ENCODE assay signal across 31 cellular contexts in genomic region chr1:78096976-78097375, GRCh38. TPM values are rescaled to one million over a fixed set of nuclear protein-coding genes. Genes with fewer than 3 reads are reported as not detected.
DNase-seq lines count a peak whose midpoint lies in the region; ATAC-seq, FAIRE-seq and TF ChIP-seq lines count a peak whose summit lies in the region.
"Had no signal": no experiment of that assay in that cellular context is flagged by ENCODE, and none has a peak within 500 bp of the region (broad histone marks: within the 10 kb centered on the region; RNA-seq: fewer than 3 reads in every experiment).

No MANE protein-coding gene starts in this region.

- no peak for ATAC-seq in pancreas
- ATAC-seq: lower lobe of right lung; naive thymus-derived CD4-positive, alpha-beta T cell had no signal

- FAIRE-seq in GM19239 (lab: Jason Lieb, UNC) = no peak
- no peak for FAIRE-seq in pancreas (lab: Jason Lieb, UNC)
- FAIRE-seq: D721Med, endometrium, islet of Langerhans had no signal

- H3K4me2 ChIP-seq in osteoblast (ENCODE audit: insufficient read depth, low read length) = no peak overlapping the region
- H3K4me2 ChIP-seq: hepatocyte had no signal

- H3K9me3 ChIP-seq in ascending aorta (no peaks in the 10 kb centered on the region), osteoblast (ENCODE audit: low read depth, low read length) (no peaks in the 10 kb centered on the region), tibial nerve (no peaks in the 10 kb centered on the region), pancreas (no peaks in the 10 kb centered on the region)
- H3K9me3 ChIP-seq: colonic mucosa, lower lobe of right lung, Peyer's patch, sigmoid colon, thoracic aorta had no signal

- DNase-seq in EH (ENCODE audit: low read depth) (peak; percentile 34), ascending aorta (ENCODE audit: low spot score in 2 of 2) (no peak), fibroblast of pulmonary artery (ENCODE audit: low read depth) (peak; percentile 83), osteoblast (ENCODE audit: insufficient read length, low spot score, missing footprints) (peak; percentile 27), GM19239 (ENCODE audit: insufficient read length, low spot score) (no peak), GM20000 (ENCODE audit: low spot score) (no peak), tibial nerve (ENCODE audit: low spot score in 2 of 2) (no peak), pancreas (no peak)
- DNase-seq: activated B cell treated with CpG ODN at 0.5 μM for 24 hours; activated CD4-positive, alpha-beta T cell treated with anti-CD3 and anti-CD28 coated beads, Interleukin-2, amount 50 U/mL, for 48 hours; activated CD8-positive, alpha-beta memory T cell treated with anti-CD3 and anti-CD28 coated beads, Interleukin-2, amount 50 U/mL, for 48 hours; colonic mucosa; EL; GOT3; lower lobe of right lung; naive thymus-derived CD4-positive, alpha-beta T cell; NCI-H1436 treated with DMSO at 0.1 percent for 48 hours; NCI-H2171; NCI-H524 treated with DMSO at 0.1 percent for 48 hours; occipital lobe; Peyer's patch; sigmoid colon; stimulated activated CD4-positive, alpha-beta T cell treated with anti-CD3 and anti-CD28 coated beads, Interleukin-1b, Interleukin-23, amount 100 ng/mL, for 48 hours; T1000 had no signal

- H3K79me2 ChIP-seq in osteoblast (ENCODE audit: insufficient read depth, low read length) = no peaks in the 10 kb centered on the region
- H3K79me2 ChIP-seq: hepatocyte had no signal

- TF ChIP-seq POLR2A in tibial nerve (IDR thresholded peaks at IDR 0.05) = no peak

- H3K27me3 ChIP-seq in ascending aorta (no peaks in the 10 kb centered on the region), osteoblast (ENCODE audit: insufficient read depth, low read length) (no peaks in the 10 kb centered on the region), tibial nerve (no peaks in the 10 kb centered on the region), pancreas (no peaks in the 10 kb centered on the region)
- H3K27me3 ChIP-seq: colonic mucosa, hepatocyte, Peyer's patch, sigmoid colon had no signal

- H3K27ac ChIP-seq in ascending aorta (peak overlapping the region; percentile 9 to 34), osteoblast (ENCODE audit: low read depth, low read length) (peak overlapping the region; percentile 73), tibial nerve (peak overlapping the region in 2 of 4 donors; percentile 35 to 45), pancreas (no peak overlapping the region)
- H3K27ac ChIP-seq: C4-2B, colonic mucosa, hepatocyte, HL-60, lower lobe of right lung, Peyer's patch, thoracic aorta had no signal

- no peaks in the 10 kb centered on the region for H3K36me3 ChIP-seq in ascending aorta
- H3K36me3 ChIP-seq in osteoblast (ENCODE audit: insufficient read depth, low read length) = no peaks in the 10 kb centered on the region
- no peaks in the 10 kb centered on the region for H3K36me3 ChIP-seq in tibial nerve
- H3K36me3 ChIP-seq in pancreas = no peaks in the 10 kb centered on the region
- H3K36me3 ChIP-seq: colonic mucosa, lower lobe of right lung, Peyer's patch, sigmoid colon, thoracic aorta had no signal

- H4K20me1 ChIP-seq in osteoblast (ENCODE audit: insufficient read depth, low read length) = no peaks in the 10 kb centered on the region

- H3K4me1 ChIP-seq in ascending aorta (peaks cover 0 to 19% of the 10 kb centered on the region in 2 donors), osteoblast (ENCODE audit: insufficient read depth, low read length) (peaks cover 44% of the 10 kb centered on the region), tibial nerve (peaks cover 0 to 27% (median 4%) of the 10 kb centered on the region in 4 donors), pancreas (peaks cover 3 to 10% (median 5%) of the 10 kb centered on the region in 3 donors)
- H3K4me1 ChIP-seq: colonic mucosa, Peyer's patch had no signal

- no peak for TF ChIP-seq CTCF in ascending aorta (IDR thresholded peaks at IDR 0.05)
- TF ChIP-seq CTCF in fibroblast of pulmonary artery (IDR thresholded peaks at IDR 0.05; ENCODE audit: low read length, missing control alignments) = no peak
- TF ChIP-seq CTCF in osteoblast (IDR thresholded peaks at IDR 0.05; ENCODE audit: extremely low read depth, low read depth, low read length) = no peak
- TF ChIP-seq CTCF in GM20000 (IDR thresholded peaks at IDR 0.05; ENCODE audit: extremely low read depth, missing control alignments) = no peak
- TF ChIP-seq CTCF in tibial nerve (IDR thresholded peaks at IDR 0.05) = no peak
- no peak for TF ChIP-seq CTCF in pancreas (IDR thresholded peaks at IDR 0.05)

- no peak for TF ChIP-seq EP300 in tibial nerve (IDR thresholded peaks at IDR 0.05)

- WGBS in tibial nerve, 2 donors = 27 to 50% methylated on average over 1 of the region's 1 CpG
- 83 to 89% methylated on average over 1 of the region's 1 CpG for whole genome bisulfite sequencing in pancreas, 2 donors

- H2AFZ ChIP-seq in osteoblast (ENCODE audit: low read length) = no peak overlapping the region
- H2AFZ ChIP-seq: hepatocyte had no signal

- intact Hi-C loops in ascending aorta (cut with DNase I) (no loop called here), pancreas (cut with DNase I) (no loop called here)

- H3K4me3 ChIP-seq in ascending aorta (no peak overlapping the region), fibroblast of pulmonary artery (replicated peaks; ENCODE audit: low read depth, low read length) (no peak overlapping the region), osteoblast (ENCODE audit: insufficient read depth, low read length) (no peak overlapping the region), tibial nerve (no peak overlapping the region), pancreas (no peak overlapping the region)
- H3K4me3 ChIP-seq: colonic mucosa, hepatocyte, lower lobe of right lung, Peyer's patch, sigmoid colon, thoracic aorta had no signal

RNA-seq across cellular contexts. Expression of gene GIPC2, which starts 51.2 kb away (rescaled TPM):
- total RNA-seq in ascending aorta = 0.64 TPM
- 0.29 and 0.36 TPM in 2 replicates for total RNA-seq in osteoblast
- total RNA-seq in tibial nerve = 1 to 10 TPM; 2.1 to 6.9 (median 3.7) TPM
- 10 to 100 TPM; 10.8 to 22.1 (median 14.4) TPM for total RNA-seq in pancreas
- 1 to 10 TPM; 6.3 to 8.1 TPM for polyA plus RNA-seq in pancreas
- total RNA-seq: activated B cell treated with CpG ODN at 0.5 μM for 24 hours had no signal

Comparison
In these comparisons a context has a peak if more than half of its experiments do, and no peak if none do; other contexts are left out.
1. DNase-seq: peak in EH (single experiment), fibroblast of pulmonary artery (single experiment) and osteoblast (single experiment); none in ascending aorta (0 of 2), GM19239 (single experiment), GM20000 (single experiment), tibial nerve (0 of 2) and pancreas (0 of 6).
2. H3K27ac ChIP-seq: peak in ascending aorta (2 of 2) and osteoblast (single experiment); none in pancreas (0 of 4).